In the genomic region with DNA sequence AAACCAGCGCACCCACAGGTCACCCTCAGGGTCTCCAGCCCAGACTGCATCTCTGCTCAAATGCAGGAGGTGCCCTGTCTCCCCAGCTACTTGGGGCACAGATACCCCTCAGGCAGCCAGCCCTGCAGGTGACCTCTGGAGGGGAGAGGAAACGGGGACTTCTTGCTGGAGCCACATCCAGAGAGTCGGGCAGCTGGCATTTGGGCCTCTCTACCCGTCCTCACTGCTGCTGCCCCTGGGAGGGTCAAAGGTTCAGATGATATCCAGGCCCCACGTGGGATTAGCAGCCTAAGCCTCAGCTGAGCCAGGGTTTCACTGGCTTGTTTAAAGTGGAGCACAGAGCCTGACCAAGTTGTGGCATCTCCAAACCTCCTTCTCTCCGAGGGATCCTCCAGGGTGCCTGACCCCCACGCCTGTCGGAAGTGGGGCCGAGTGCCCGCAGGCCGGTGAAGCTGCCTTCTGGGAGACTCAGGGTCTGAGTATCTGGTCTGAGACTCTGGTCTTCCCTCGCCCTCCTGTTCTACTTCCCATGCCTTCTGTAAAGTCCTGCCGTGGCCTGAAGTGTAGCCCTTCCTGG, we compare ENCODE assay signal across 8 cellular contexts. TPM values are rescaled to one million over a fixed set of nuclear protein-coding genes. Genes with fewer than 3 reads are reported as not detected.
DNase-seq lines count a peak whose midpoint lies in the region; ATAC-seq and TF ChIP-seq lines count a peak whose summit lies in the region.

No MANE protein-coding gene starts in this region.

- H3K4me3 Mint-ChIP-seq in CD8-positive, alpha-beta memory T cell = peak overlapping the region; percentile 100
- peak overlapping the region; percentile 85 for H3K4me3 Mint-ChIP-seq in endodermal cell

- H3K27me3 ChIP-seq in CD8-positive, alpha-beta memory T cell (ENCODE audit: insufficient read depth, low read length, poor library complexity, severe bottlenecking) = no peaks in the 10 kb centered on the region
- H3K27me3 ChIP-seq in OCI-LY3 (ENCODE audit: low read depth, low read length) (peaks cover 30% of the 10 kb centered on the region), endodermal cell (ENCODE audit: control insufficient read depth, insufficient read depth, low read length, poor library complexity, severe bottlenecking) (peaks cover 6% of the 10 kb centered on the region), ovary (no peaks in the 10 kb centered on the region)

- peak overlapping the region; percentile 89 for H3K4me3 ChIP-seq in CD8-positive, alpha-beta memory T cell (ENCODE audit: low read length)
- H3K4me3 ChIP-seq in OCI-LY3 (ENCODE audit: low read length) (peak overlapping the region; percentile 73), endodermal cell (ENCODE audit: low read length) (no peak overlapping the region), ovary (peak overlapping the region; percentile 77)

- ATAC-seq in HG03442 (IDR thresholded peaks at IDR 0.05; ENCODE audit: unreplicated experiment) = no peak

- peaks cover 0 to 4% of the 10 kb centered on the region in 2 donors for H3K27me3 Mint-ChIP-seq in CD8-positive, alpha-beta memory T cell
- peaks cover 4% of the 10 kb centered on the region for H3K27me3 Mint-ChIP-seq in endodermal cell (ENCODE audit: insufficient read depth)

- intact Hi-C loops in ovary (cut with DNase I) = loop anchor here in 3 of 4 donors (5.0 to 10.0 kb wide), 3 partner anchors 63 to 75 kb away; no protein-coding TSS in a partner anchor

- H3K4me1 Mint-ChIP-seq in CD8-positive, alpha-beta memory T cell = peaks cover 63 to 79% (median 73%) of the 10 kb centered on the region in 3 donors
- H3K4me1 Mint-ChIP-seq in endodermal cell = peaks cover 38% of the 10 kb centered on the region

- no peaks in the 10 kb centered on the region for H3K9me3 ChIP-seq in CD8-positive, alpha-beta memory T cell (ENCODE audit: low read length)
- no peaks in the 10 kb centered on the region for H3K9me3 ChIP-seq in OCI-LY3 (ENCODE audit: insufficient read depth, low read length)
- H3K9me3 ChIP-seq in endodermal cell (ENCODE audit: control insufficient read depth, low read length) = no peaks in the 10 kb centered on the region
- H3K9me3 ChIP-seq in ovary = no peaks in the 10 kb centered on the region

- 0 out of 2 replicates have a peak, but pooled peaks cover 4% of the 10 kb centered on the region for H4K20me1 ChIP-seq in OCI-LY3 (ENCODE audit: insufficient read depth, low read length)

- H3K79me2 ChIP-seq in OCI-LY3 (ENCODE audit: low read length) = no peaks in the 10 kb centered on the region

- H3K27ac ChIP-seq in CD8-positive, alpha-beta memory T cell (ENCODE audit: low read depth, low read length) = peak overlapping the region; percentile 85
- H3K27ac ChIP-seq in OCI-LY3 (ENCODE audit: low read length) (no peak overlapping the region), endodermal cell (ENCODE audit: low read depth, low read length) (peak overlapping the region; percentile 34), ovary (no peak overlapping the region)

- peak overlapping the region; percentile 80 to 99 (median 98) for H3K27ac Mint-ChIP-seq in CD8-positive, alpha-beta memory T cell
- no peak overlapping the region for H3K27ac Mint-ChIP-seq in endodermal cell

- no peaks in the 10 kb centered on the region for H3K9me3 Mint-ChIP-seq in CD8-positive, alpha-beta memory T cell
- H3K9me3 Mint-ChIP-seq in endodermal cell = no peaks in the 10 kb centered on the region

- CTCF ChIA-PET in CD8-positive, alpha-beta memory T cell (lab: Charles Lee) = interaction anchor here (0.9 to 9.0 kb wide), 9 partner anchors 9 to 107 kb away, joined by 3 to 60 read pairs (median 4); no protein-coding TSS in a partner anchor

- H3K36me3 ChIP-seq in CD8-positive, alpha-beta memory T cell (ENCODE audit: insufficient read depth, low read length) = peaks cover 11% of the 10 kb centered on the region
- H3K36me3 ChIP-seq in OCI-LY3 (replicated peaks; ENCODE audit: low read depth, low read length) (no peaks in the 10 kb centered on the region), endodermal cell (ENCODE audit: control insufficient read depth, insufficient read depth, low read length) (no peaks in the 10 kb centered on the region), ovary (no peaks in the 10 kb centered on the region)

- peaks cover 66% of the 10 kb centered on the region for H3K4me1 ChIP-seq in CD8-positive, alpha-beta memory T cell (ENCODE audit: insufficient read depth, low read length)
- H3K4me1 ChIP-seq in OCI-LY3 (ENCODE audit: low read length) (peaks cover 19% of the 10 kb centered on the region), endodermal cell (ENCODE audit: control insufficient read depth, insufficient read depth, low read length) (peaks cover 12% of the 10 kb centered on the region), ovary (ENCODE audit: insufficient read depth) (peaks cover 7% of the 10 kb centered on the region)

- H3K9ac ChIP-seq in OCI-LY3 (ENCODE audit: low read length) (no peak overlapping the region), endodermal cell (ENCODE audit: extremely low read depth, low read length, poor library complexity, severe bottlenecking) (no peak overlapping the region)

- no peak overlapping the region for H2AFZ ChIP-seq in OCI-LY3 (ENCODE audit: low read depth, low read length)

- POLR2A ChIA-PET in CD8-positive, alpha-beta memory T cell (lab: Charles Lee) = interaction anchor here (1.0 to 2.6 kb wide), 8 partner anchors 10 to 921 kb away, joined by 3 to 25 read pairs (median 5); partner anchors contain the start of gene CUL4A

- H3K4me2 ChIP-seq in OCI-LY3 (ENCODE audit: low read length) = peak overlapping the region; percentile 79

- DNase-seq in CD8-positive, alpha-beta memory T cell = no peak
- peak; percentile 51 for DNase-seq in endodermal cell
- no peak for DNase-seq in ovary
- no peak for DNase-seq in islet precursor cell
- DNase-seq in activated effector memory CD4-positive, alpha-beta T cell treated with Interleukin-2 at 50 U/mL for 16 hours = no peak
- DNase-seq in NCI-H526 (lab: John Stamatoyannopoulos, UW) = no peak

- TF ChIP-seq EP300 in ovary (IDR thresholded peaks at IDR 0.05) = no peak

- TF ChIP-seq CTCF in OCI-LY3 (IDR thresholded peaks at IDR 0.05; ENCODE audit: low read depth, low read length) (no peak), endodermal cell (conservative IDR thresholded peaks at IDR 0.05) (no peak), ovary (IDR thresholded peaks at IDR 0.05) (no peak)

- no peak for TF ChIP-seq POLR2A in ovary (IDR thresholded peaks at IDR 0.05)

- WGBS in endodermal cell (ENCODE audit: insufficient coverage in 1 of 2, insufficient read length in 1 of 2), 2 experiments = 68 to 72% methylated on average over 6 to 13 of the region's 13 CpGs
- 69 to 73% (median 70%) methylated on average over 13 of the region's 13 CpGs for WGBS in ovary, 3 donors

- H3K36me3 Mint-ChIP-seq in CD8-positive, alpha-beta memory T cell = peaks cover 7 to 49% (median 9%) of the 10 kb centered on the region in 3 donors
- H3K36me3 Mint-ChIP-seq in endodermal cell (ENCODE audit: low read depth) = no peaks in the 10 kb centered on the region

RNA-seq across cellular contexts. Expression of gene RASA3, which starts 2.2 kb away (rescaled TPM):
- 10 to 100 TPM; 26.4 to 27.1 TPM for total RNA-seq in CD8-positive, alpha-beta memory T cell
- polyA plus RNA-seq in CD8-positive, alpha-beta memory T cell = 123 TPM
- total RNA-seq in endodermal cell (10 to 100 TPM in 1 of 2 donors, 1 to 10 TPM in 1; 6.3 to 12.0 TPM), ovary (10 to 100 TPM in 3 of 7 donors, 1 to 10 TPM in 4; 5.4 to 16.9 (median 9.4) TPM)
- polyA plus RNA-seq in endodermal cell (2013, experiment 1 of 2) = 27.0 TPM
- polyA plus RNA-seq in endodermal cell (2013, experiment 2 of 2) = 25.2 TPM
- polyA plus RNA-seq in ovary = 1 to 10 TPM; 6.8 to 9.8 TPM

RNA-seq across cellular contexts. Expression of gene CFAP97D2, which starts 48.8 kb away (rescaled TPM):
- not detected for total RNA-seq in CD8-positive, alpha-beta memory T cell
- polyA plus RNA-seq in CD8-positive, alpha-beta memory T cell = 0.31 TPM
- total RNA-seq in endodermal cell = not detected
- polyA plus RNA-seq in endodermal cell (2013, experiment 1 of 2) = not detected
- polyA plus RNA-seq in endodermal cell (2013, experiment 2 of 2) = not detected
- total RNA-seq in ovary = 1 to 10 TPM in 2 of 7 donors, under 1 TPM in 1, not detected in 4; 0.28 to 5.2 (median 3.1) TPM
- not detected for polyA plus RNA-seq in ovary

Comparison
In these comparisons a context has a peak if more than half of its experiments do, and no peak if none do; other contexts are left out.
1. H3K27ac ChIP-seq: peak in CD8-positive, alpha-beta memory T cell (single experiment) and endodermal cell (single experiment); none in OCI-LY3 (single experiment) and ovary (0 of 2).